15 cellular contexts compared by ENCODE assay signal in genomic region chr2:111667001-111667400, GRCh38.
DNase-seq lines count a peak whose midpoint lies in the region; ATAC-seq and TF ChIP-seq lines count a peak whose summit lies in the region.
"Had no signal": no experiment of that assay in that cellular context is flagged by ENCODE, and none has a peak within 500 bp of the region (broad histone marks: within the 10 kb centered on the region; RNA-seq: fewer than 3 reads in every experiment).

No MANE protein-coding gene starts in this region.

- H3K9me3 Mint-ChIP-seq in osteocyte (ENCODE audit: unreplicated experiment), result no peaks in the 10 kb centered on the region

- CTCF ChIA-PET in PC-9 (lab: Charles Lee), result no interaction called here

- H3K79me2 ChIP-seq in PC-9 (ENCODE audit: low read depth) (no peaks in the 10 kb centered on the region), hepatocyte (no peaks in the 10 kb centered on the region)

- H3K4me1 ChIP-seq in PC-9 (replicated peaks; ENCODE audit: insufficient read depth) (peaks cover 18% of the 10 kb centered on the region), hepatocyte (ENCODE audit: insufficient read depth) (peaks cover 8% of the 10 kb centered on the region), lower lobe of right lung (peaks cover 33% of the 10 kb centered on the region)

- H3K27ac Mint-ChIP-seq in osteocyte (ENCODE audit: unreplicated experiment), result peak overlapping the region; percentile 33
- H3K27ac Mint-ChIP-seq: B cell had no signal

- H3K9me2 ChIP-seq in PC-9 (ENCODE audit: insufficient read depth) (no peaks in the 10 kb centered on the region), hepatocyte (replicated peaks; ENCODE audit: insufficient read depth) (no peaks in the 10 kb centered on the region)

- H4K20me1 ChIP-seq in PC-9 (ENCODE audit: insufficient read depth) (no peaks in the 10 kb centered on the region), hepatocyte (ENCODE audit: insufficient read depth, poor library complexity, severe bottlenecking) (no peaks in the 10 kb centered on the region)

- H3K4me3 Mint-ChIP-seq in osteocyte (ENCODE audit: unreplicated experiment), result no peak overlapping the region
- H3K4me3 Mint-ChIP-seq: B cell had no signal

- DNase-seq in A172 (ENCODE audit: low spot score) (peak; percentile 18), PC-9 (no peak), dermis blood vessel endothelial cell (peak; percentile 19), osteocyte (ENCODE audit: extremely low spot score, unreplicated experiment) (peak; percentile 25), hepatocyte (ENCODE audit: low spot score) (no peak), NCI-H1694 treated with DMSO at 0.1 percent for 48 hours (lab: John Stamatoyannopoulos, UW) (no peak), lower lobe of right lung (no peak), C1 segment of cervical spinal cord (lab: John Stamatoyannopoulos, UW) (no peak)
- DNase-seq: DMS79, NCI-H1417 treated with DMSO at 0.1 percent for 48 hours, NCI-H187 treated with DMSO at 0.1 percent for 48 hours, NCI-H510A, NCI-H748 treated with DMSO at 0.1 percent for 48 hours had no signal

- 93% methylated on average over 8 of the region's 8 CpGs for WGBS in hepatocyte (ENCODE audit: low lambda C conversion rate, missing lambda C conversion rate)

- H3K4me3 ChIP-seq in PC-9, result no peak overlapping the region
- H3K4me3 ChIP-seq in hepatocyte, result no peak overlapping the region
- H3K4me3 ChIP-seq in lower lobe of right lung, result no peak overlapping the region
- H3K4me3 ChIP-seq: MG63 had no signal

- H3K36me3 ChIP-seq in PC-9 (ENCODE audit: low read depth), result no peaks in the 10 kb centered on the region
- H3K36me3 ChIP-seq in hepatocyte (replicated peaks; ENCODE audit: insufficient read depth, low read depth), result no peaks in the 10 kb centered on the region
- H3K36me3 ChIP-seq in lower lobe of right lung, result no peaks in the 10 kb centered on the region
- H3K36me3 ChIP-seq: MG63 had no signal

- H3F3A ChIP-seq in PC-9 (ENCODE audit: insufficient read depth, low read depth), result no peaks in the 10 kb centered on the region

- H3K27me3 ChIP-seq in PC-9 (ENCODE audit: insufficient read depth, low read depth) (no peaks in the 10 kb centered on the region), hepatocyte (no peaks in the 10 kb centered on the region), lower lobe of right lung (ENCODE audit: low read depth) (no peaks in the 10 kb centered on the region)
- H3K27me3 ChIP-seq: MG63 had no signal

- no peaks in the 10 kb centered on the region for H3K36me3 Mint-ChIP-seq in osteocyte (ENCODE audit: unreplicated experiment)

- H3K4me1 Mint-ChIP-seq in osteocyte (ENCODE audit: unreplicated experiment), result peaks cover 27% of the 10 kb centered on the region
- H3K4me1 Mint-ChIP-seq: B cell had no signal

- H3K27ac ChIP-seq in PC-9 (peak overlapping the region; percentile 50), hepatocyte (no peak overlapping the region), lower lobe of right lung (no peak overlapping the region)

- POLR2A ChIA-PET in PC-9 (lab: Charles Lee; ENCODE audit: unreplicated experiment), result no interaction called here

- H2AFZ ChIP-seq in PC-9 (no peak overlapping the region), hepatocyte (no peak overlapping the region)

- H3K9me3 ChIP-seq in PC-9 (ENCODE audit: insufficient read depth, low read depth) (no peaks in the 10 kb centered on the region), hepatocyte (ENCODE audit: low read depth) (no peaks in the 10 kb centered on the region), lower lobe of right lung (no peaks in the 10 kb centered on the region)
- H3K9me3 ChIP-seq: MG63 had no signal

- ATAC-seq in lower lobe of right lung, result no peak

- TF ChIP-seq CTCF in PC-9 (conservative IDR thresholded peaks at IDR 0.05) (no peak), osteocyte (IDR thresholded peaks at IDR 0.05) (no peak), hepatocyte (IDR thresholded peaks at IDR 0.05; ENCODE audit: poor library complexity) (no peak), lower lobe of right lung (IDR thresholded peaks at IDR 0.05) (no peak)

- intact Hi-C loops in PC-9 (cut with micrococcal nuclease; ENCODE audit: unreplicated experiment) (loop anchor here (1.0 kb wide), 1 partner anchor 856 kb away; no protein-coding TSS in a partner anchor), lower lobe of right lung (cut with DNase I) (no loop called here)

- peak overlapping the region; percentile 18; the same call in 1 of the 2 replicates for H3K4me2 ChIP-seq in PC-9
- no peak overlapping the region for H3K4me2 ChIP-seq in hepatocyte

- no peaks in the 10 kb centered on the region for H3K27me3 Mint-ChIP-seq in osteocyte (ENCODE audit: unreplicated experiment)
- H3K27me3 Mint-ChIP-seq: B cell had no signal

- no TSS peak for BruUV-seq in PC-9 (replicated peaks; lab: Mats Ljungman, UMichigan)

Comparison
In these comparisons a context has a peak if more than half of its experiments do, and no peak if none do; other contexts are left out.
1. DNase-seq: peak in A172 (single experiment), dermis blood vessel endothelial cell (single experiment) and osteocyte (single experiment); none in PC-9 (0 of 2), hepatocyte (single experiment), NCI-H1694 treated with DMSO at 0.1 percent for 48 hours (single experiment), lower lobe of right lung (single experiment) and C1 segment of cervical spinal cord (0 of 14).